In the genomic region with DNA sequence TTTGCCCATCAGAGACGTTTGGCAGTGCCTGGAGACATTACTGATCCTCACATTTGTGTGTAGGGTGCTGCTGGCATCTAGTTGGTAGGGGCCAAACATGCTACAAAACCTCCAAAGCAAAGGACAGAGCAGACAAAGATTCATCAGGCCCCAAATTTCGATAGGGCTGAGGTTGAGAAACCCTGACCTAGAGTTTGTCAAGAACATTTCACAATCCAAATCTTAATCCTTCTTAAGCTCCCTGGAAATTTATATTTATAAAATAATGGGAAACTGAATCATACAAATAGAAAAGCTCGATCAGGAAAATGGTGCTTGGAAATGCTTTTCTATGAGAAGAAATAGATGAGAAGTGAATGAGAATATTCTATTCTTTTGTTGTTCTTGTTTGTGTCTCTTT, we compare ENCODE assay signal across 26 cellular contexts.
"Had no signal": no experiment of that assay in that cellular context is flagged by ENCODE, and none has a peak within 500 bp of the region (broad histone marks: within the 10 kb centered on the region; RNA-seq: fewer than 3 reads in every experiment).

No MANE protein-coding gene starts in this region.

- H3K36me3 ChIP-seq: left lung, lower lobe of right lung, pancreas, prostate gland, spleen, suprapubic skin, thoracic aorta, tibial nerve, uterus had no signal

- DNase-seq: left colon; left lung; lower lobe of right lung; mammary epithelial cell; mesenchymal stem cell; naive thymus-derived CD8-positive, alpha-beta T cell; nucleus accumbens; pancreas; posterior cingulate gyrus; retina; right cardiac atrium; small intestine; spleen; stimulated activated CD4-positive, alpha-beta T cell treated with anti-CD3 and anti-CD28 coated beads, Interleukin-4, amount 100 ng/mL, for 24 hours; stimulated activated naive CD4-positive, alpha-beta T cell; uterus had no signal

- H3K4me1 Mint-ChIP-seq: naive thymus-derived CD8-positive, alpha-beta T cell; stimulated activated effector memory CD8-positive, alpha-beta T cell treated with anti-CD3 and anti-CD28 coated beads, Interleukin-12 subunit alpha, Interleukin-12 subunit beta, amount 100 ng/mL, for 72 hours had no signal

- H3K27ac ChIP-seq: hepatocyte, left lung, lower lobe of right lung, pancreas, prostate gland, spleen, suprapubic skin, thoracic aorta, tibial nerve, uterus had no signal

- H3K9me3 Mint-ChIP-seq: nephron; stimulated activated effector memory CD8-positive, alpha-beta T cell treated with anti-CD3 and anti-CD28 coated beads, Interleukin-12 subunit alpha, Interleukin-12 subunit beta, amount 100 ng/mL, for 72 hours; stimulated activated naive CD8-positive, alpha-beta T cell treated with anti-CD3 and anti-CD28 coated beads, Interleukin-15, Interleukin-2, amounts not matched to agents 100 ng/mL and 50 ng/mL, for 24 hours; type B pancreatic cell had no signal

- H3K27me3 Mint-ChIP-seq: naive thymus-derived CD8-positive, alpha-beta T cell; stimulated activated naive CD8-positive, alpha-beta T cell treated with anti-CD3 and anti-CD28 coated beads, Interleukin-15, Interleukin-2, amounts not matched to agents 100 ng/mL and 50 ng/mL, for 24 hours; type B pancreatic cell had no signal

- H3K27ac Mint-ChIP-seq: naive thymus-derived CD8-positive, alpha-beta T cell; nephron; stimulated activated effector memory CD8-positive, alpha-beta T cell treated with anti-CD3 and anti-CD28 coated beads, Interleukin-12 subunit alpha, Interleukin-12 subunit beta, amount 100 ng/mL, for 72 hours; stimulated activated naive CD8-positive, alpha-beta T cell treated with anti-CD3 and anti-CD28 coated beads, Interleukin-15, Interleukin-2, amounts not matched to agents 100 ng/mL and 50 ng/mL, for 24 hours; type B pancreatic cell had no signal

- H3K4me1 ChIP-seq: left lung, lower lobe of right lung, pancreas, prostate gland, spleen, suprapubic skin, tibial nerve, uterus had no signal

- H3K9me3 ChIP-seq: left lung, lower lobe of right lung, pancreas, prostate gland, spleen, suprapubic skin, thoracic aorta, tibial nerve, uterus had no signal

- H3K4me3 Mint-ChIP-seq: naive thymus-derived CD8-positive, alpha-beta T cell; nephron; neural crest cell; stimulated activated effector memory CD8-positive, alpha-beta T cell treated with anti-CD3 and anti-CD28 coated beads, Interleukin-12 subunit alpha, Interleukin-12 subunit beta, amount 100 ng/mL, for 72 hours; stimulated activated naive CD8-positive, alpha-beta T cell treated with anti-CD3 and anti-CD28 coated beads, Interleukin-15, Interleukin-2, amounts not matched to agents 100 ng/mL and 50 ng/mL, for 24 hours; type B pancreatic cell had no signal

- H3K27me3 ChIP-seq: hepatocyte, left lung, pancreas, spleen, suprapubic skin, tibial nerve, uterus had no signal

- H3K36me3 Mint-ChIP-seq: stimulated activated effector memory CD8-positive, alpha-beta T cell treated with anti-CD3 and anti-CD28 coated beads, Interleukin-12 subunit alpha, Interleukin-12 subunit beta, amount 100 ng/mL, for 72 hours; type B pancreatic cell had no signal

- H3K4me3 ChIP-seq: hepatocyte, left lung, lower lobe of right lung, pancreas, prostate gland, spleen, suprapubic skin, thoracic aorta, tibial nerve, uterus had no signal
